In genomic region chr13:46552888-46553520, GRCh38 we compare ENCODE assay signal across 8 cellular contexts. TPM values are rescaled to one million over a fixed set of nuclear protein-coding genes. Genes with fewer than 3 reads are reported as not detected.
A peak's percentile ranks its signal among the peaks of the same experiment; 100 is the strongest.
DNase-seq lines count a peak whose midpoint lies in the region; ATAC-seq lines count a peak whose summit lies in the region.

Gene LRCH1 (plus strand): TSS chr13:46553170. CDS start chr13:46553397, 227 bp downstream.

- DNase-seq in Caki2 (ENCODE audit: low read depth) (peak; percentile 65), RKO (ENCODE audit: low spot score) (peak; percentile 88), myocyte (ENCODE audit: low read depth) (peak; percentile 91)
- peak; percentile 85 to 89 for DNase-seq in activated T-cell treated with anti-CD3 and anti-CD28 coated beads, Interleukin-2, amount 50 U/mL, for 48 hours
- DNase-seq in stimulated activated CD8-positive, alpha-beta memory T cell treated with anti-CD3 and anti-CD28 coated beads, Interleukin-7, amount 100 ng/mL, for 4 hours (ENCODE audit: low read depth in 2 of 2) = peak; percentile 79 to 90

- in situ Hi-C loops in Caki2 (cut with HindIII; ENCODE audit: low pct_unique_long_range_greater_than_20kb, low sequenced_read_pairs) = no loop called here

- peak within 1 kb of the TSS; percentile 90 for H3K27ac ChIP-seq in KOPT-K1 (ENCODE audit: low read depth, low read length, poor library complexity, severe bottlenecking)

- ATAC-seq in GM21529 (IDR thresholded peaks at IDR 0.05; ENCODE audit: unreplicated experiment) (peak; percentile 59), esophagus mucosa (peak; percentile 92)

- H3K36me3 ChIP-seq in KOPT-K1 (ENCODE audit: insufficient read depth, low read length) = no peaks in the 10 kb centered on the region

- H3K9me3 ChIP-seq in KOPT-K1 (ENCODE audit: insufficient read depth, low read length, poor library complexity, severe bottlenecking) = no peaks in the 10 kb centered on the region

RNA-seq across cellular contexts. Expression of gene LRCH1, which starts in this region (rescaled TPM):
- 4.4 and 5.4 TPM in 2 replicates for total RNA-seq in Caki2 (2014; rRNA removed; shearing (Covaris generic); ENCODE audit: low replicate concordance)
- total RNA-seq in esophagus mucosa (7.0 TPM), myocyte (9.9 and 11.8 TPM in 2 replicates)
- polyA plus RNA-seq in myocyte (2012) = 8.7 TPM

Comparison
In these comparisons a context has a peak if more than half of its experiments do, and no peak if none do; other contexts are left out.
1. Peak in every context shown above with its lines: DNase-seq, ATAC-seq and H3K27ac ChIP-seq.